In genomic region chr16:66511615-66512500, GRCh38 we compare ENCODE assay signal across 1 cellular context.
TF ChIP-seq lines count a peak whose summit lies in the region.

No MANE protein-coding gene starts in this region.

TF ChIP-seq in endothelial cell of umbilical vein, 7 proteins besides CTCF, POLR2A, EP300 and RAD21 (continued from another document):
- TF ChIP-seq FOS (IDR thresholded peaks at IDR 0.05; ENCODE audit: borderline replicate concordance, insufficient read depth, low read length) = peak; percentile 50
- TF ChIP-seq JUN (IDR thresholded peaks at IDR 0.05; ENCODE audit: borderline replicate concordance, insufficient read depth, insufficient read length, low read depth) = peak; percentile 34
- no peak for TF ChIP-seq EZH2 (IDR thresholded peaks at IDR 0.05; ENCODE audit: borderline replicate concordance, low read depth, low read length, severe bottlenecking)
